In the genomic region with DNA sequence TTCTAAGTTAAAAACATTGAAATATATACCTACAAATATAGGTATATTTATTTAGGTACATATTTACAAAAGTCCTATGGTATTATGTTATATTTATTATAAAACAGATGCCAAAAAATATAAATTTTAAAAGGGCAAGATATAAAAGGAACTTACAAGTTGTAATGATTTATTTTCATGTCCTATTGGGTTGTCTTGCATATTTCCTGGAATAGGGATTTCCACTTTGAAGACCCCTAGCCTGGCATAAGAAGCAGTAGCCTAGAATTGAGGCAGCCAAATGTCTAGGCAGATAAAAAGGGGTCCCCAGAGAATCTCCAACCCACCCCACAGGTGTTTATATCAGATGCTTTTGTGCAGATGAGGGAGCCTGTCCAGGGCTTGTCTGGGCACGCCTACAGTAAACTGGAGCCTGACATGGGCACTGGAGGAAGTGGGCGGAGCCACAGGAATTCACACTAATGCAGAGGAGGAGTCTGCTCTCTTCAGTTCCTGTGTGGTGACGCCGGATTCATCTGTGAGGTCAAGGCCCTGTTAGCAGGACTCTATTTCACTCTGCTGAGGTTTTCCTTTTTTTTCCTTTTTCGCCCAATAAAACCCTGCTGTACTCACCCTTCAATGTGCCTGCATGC, we compare ENCODE assay signal across 11 cellular contexts.
A peak's percentile ranks its signal among the peaks of the same experiment; 100 is the strongest.
DNase-seq lines count a peak whose midpoint lies in the region; ATAC-seq and TF ChIP-seq lines count a peak whose summit lies in the region.
"Had no signal": no experiment of that assay in that cellular context is flagged by ENCODE, and none has a peak within 500 bp of the region (broad histone marks: within the 10 kb centered on the region; RNA-seq: fewer than 3 reads in every experiment).

No MANE protein-coding gene starts in this region.

- ATAC-seq in GM18505 (IDR thresholded peaks at IDR 0.05; ENCODE audit: unreplicated experiment): no peak
- ATAC-seq: pancreas had no signal

- TF ChIP-seq POLR2A in GM18505 (IDR thresholded peaks at IDR 0.05; ENCODE audit: borderline replicate concordance, extremely low read depth, insufficient read depth, insufficient read length): no peak

- DNase-seq in NCI-H82 (lab: John Stamatoyannopoulos, UW) (peak; percentile 5), NCI-H82 treated with DMSO at 0.1 percent for 48 hours (lab: John Stamatoyannopoulos, UW; ENCODE audit: unreplicated experiment) (no peak), KBM-7 (peak; percentile 38), SK-MEL-5 (ENCODE audit: low read depth, low spot score) (peak; percentile 25), myocyte (ENCODE audit: low read depth) (peak; percentile 10), T-helper 1 cell (no peak), kidney glomerular epithelial cell (lab: John Stamatoyannopoulos, UW) (no peak)
- DNase-seq: activated CD4-positive, alpha-beta T cell treated with anti-CD3 and anti-CD28 coated beads for 48 hours; pancreas; SIG-M5 had no signal

- in situ Hi-C loops in KBM-7 (cut with MboI; ENCODE audit: low pct_unique_long_range_greater_than_20kb, low sequenced_read_pairs): no loop called here
- in situ Hi-C loops in SK-MEL-5 (cut with HindIII; ENCODE audit: low pct_unique_long_range_greater_than_20kb, low sequenced_read_pairs): no loop called here

Comparison
In these comparisons a context has a peak if more than half of its experiments do, and no peak if none do; other contexts are left out.
1. DNase-seq: peak in NCI-H82 (single experiment), KBM-7 (single experiment), SK-MEL-5 (single experiment) and myocyte (single experiment); none in NCI-H82 treated with DMSO at 0.1 percent for 48 hours (single experiment), T-helper 1 cell (0 of 5) and kidney glomerular epithelial cell (single experiment).